8 cellular contexts compared by ENCODE assay signal in the genomic region with DNA sequence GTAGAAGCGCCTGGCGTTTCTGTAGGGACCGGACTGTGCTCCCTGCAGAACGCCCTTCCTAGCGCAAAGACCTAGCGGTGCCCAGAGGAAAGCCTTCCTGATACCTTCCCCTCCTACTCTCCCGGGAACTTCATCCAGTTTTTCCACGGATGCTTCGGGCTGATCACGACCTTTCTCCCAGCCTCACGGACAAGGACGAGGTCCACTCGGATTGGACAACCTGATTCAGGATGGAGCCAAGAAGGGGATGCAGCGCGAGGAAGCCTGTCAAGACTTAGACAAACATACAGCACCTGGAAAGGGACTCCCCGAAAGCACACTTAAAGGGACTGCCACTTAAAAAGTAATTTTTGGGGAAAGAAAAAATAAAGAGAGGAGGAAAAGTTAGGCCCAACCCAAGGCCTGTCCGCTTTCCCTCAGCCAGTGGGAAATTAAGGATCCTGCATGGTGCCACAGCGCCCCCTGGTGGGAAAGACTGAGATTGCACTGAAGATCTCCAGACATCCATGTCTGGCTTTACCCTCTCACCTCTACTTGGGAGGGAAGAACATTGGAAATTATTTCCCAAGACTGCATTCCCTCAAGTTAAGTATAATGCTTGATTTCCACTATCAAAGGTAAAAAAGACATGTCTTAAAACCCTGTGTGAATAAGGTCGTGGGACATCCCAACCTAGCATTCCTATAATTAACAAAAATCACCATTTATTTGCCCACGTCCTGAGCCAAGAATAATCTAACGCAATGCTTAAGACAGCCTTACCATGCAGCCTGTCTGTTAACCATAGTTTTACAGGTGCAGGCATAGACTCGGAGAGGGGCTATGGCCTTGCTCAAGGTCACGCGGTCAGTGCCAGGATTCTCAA. TPM values are rescaled to one million over a fixed set of nuclear protein-coding genes. Genes with fewer than 3 reads are reported as not detected.
DNase-seq lines count a peak whose midpoint lies in the region; ATAC-seq and TF ChIP-seq lines count a peak whose summit lies in the region.

No MANE protein-coding gene starts in this region.

- ATAC-seq in T-cell (replicated peaks in 1 of 4) (no peak), GM18502 (IDR thresholded peaks at IDR 0.05; ENCODE audit: poor library complexity, unreplicated experiment) (no peak), HG03045 (IDR thresholded peaks at IDR 0.05; ENCODE audit: unreplicated experiment) (no peak)

- H3K4me3 Mint-ChIP-seq in T-cell: no peak overlapping the region

- intact Hi-C loops in ascending aorta (cut with DNase I): loop anchor here (1.0 to 10.0 kb wide), 2 partner anchors 719 to 1297 kb away; no protein-coding TSS in a partner anchor

- CTCF ChIA-PET in T-cell (lab: Charles Lee): no interaction called here

- no peaks in the 10 kb centered on the region for H3K36me3 ChIP-seq in ascending aorta

- no peaks in the 10 kb centered on the region for H3K36me3 Mint-ChIP-seq in T-cell

- no peaks in the 10 kb centered on the region for H3K27me3 Mint-ChIP-seq in T-cell

- TF ChIP-seq CTCF in ascending aorta (IDR thresholded peaks at IDR 0.05): peak; percentile 84 to 97 (median 96)

- peaks cover 0 to 13% of the 10 kb centered on the region in 2 donors for H3K4me1 ChIP-seq in ascending aorta

- H3K4me1 Mint-ChIP-seq in T-cell: no peaks in the 10 kb centered on the region

- no peaks in the 10 kb centered on the region for H3K27me3 ChIP-seq in ascending aorta

- peak overlapping the region in 1 of 2 donors; percentile 70 for H3K27ac ChIP-seq in ascending aorta

- H3K9me3 Mint-ChIP-seq in T-cell: no peaks in the 10 kb centered on the region

- POLR2A ChIA-PET in T-cell (lab: Charles Lee): no interaction called here

- peak; percentile 31 for DNase-seq in DMS79 treated with DMSO at 0.1 percent for 48 hours (lab: John Stamatoyannopoulos, UW)
- peak; percentile 37 for DNase-seq in HuH-7.5 (ENCODE audit: low spot score)
- peak in 33 of 34 experiments; percentile 22 to 74 (median 57) for DNase-seq in T-cell
- DNase-seq in ascending aorta (ENCODE audit: low spot score in 2 of 2): peak in 1 of 2 donors; percentile 88
- peak; percentile 33 to 59 for DNase-seq in hippocampal formation (lab: John Stamatoyannopoulos, UW)
- peak; percentile 54 to 76 for DNase-seq in stimulated activated CD4-positive, alpha-beta T cell treated with anti-CD3 and anti-CD28 coated beads, Interleukin-12 subunit alpha, Interleukin-12 subunit beta, amount 100 ng/mL, for 24 hours (ENCODE audit: low read depth in 2 of 2)

- H3K9me3 ChIP-seq in ascending aorta: no peaks in the 10 kb centered on the region

- no peak overlapping the region for H3K4me3 ChIP-seq in ascending aorta

- no peak overlapping the region for H3K27ac Mint-ChIP-seq in T-cell

RNA-seq across cellular contexts. Expression of a gene that starts 13.4 kb away (rescaled TPM):
- total RNA-seq in T-cell (10 to 100 TPM; 27.6 to 49.4 (median 30.2) TPM), ascending aorta (16.4 TPM)
